30 cellular contexts compared by ENCODE assay signal in the genomic region with DNA sequence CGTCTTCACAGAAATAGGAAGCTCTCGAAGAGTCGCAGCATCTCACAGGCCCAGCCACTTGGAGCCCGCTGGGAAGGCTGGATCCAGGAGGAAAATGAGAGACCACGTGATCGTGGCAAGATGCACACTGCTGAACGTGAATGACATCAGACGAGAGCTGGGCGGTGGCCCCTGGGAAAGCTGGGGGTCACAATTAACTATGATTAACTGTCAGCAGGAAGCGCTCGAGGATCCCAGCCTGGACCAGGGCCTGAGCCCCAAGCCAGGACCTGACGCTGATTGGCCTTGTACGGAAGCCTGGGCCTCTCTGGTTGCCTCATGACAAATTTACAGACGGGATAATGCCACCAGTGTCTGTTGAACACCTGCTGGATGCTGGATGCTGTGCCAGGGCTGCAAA.
"Had no signal": no experiment of that assay in that cellular context is flagged by ENCODE, and none has a peak within 500 bp of the region (broad histone marks: within the 10 kb centered on the region; RNA-seq: fewer than 3 reads in every experiment).

No MANE protein-coding gene starts in this region.

- H3K27me3 Mint-ChIP-seq: dendritic cell treated with granulocyte-macrophage colony-stimulating factor and Interleukin-4, amounts not matched to agents 40 ng/mL and 50 ng/mL, for 4 days had no signal

- H3K36me3 ChIP-seq: colonic mucosa, esophagus muscularis mucosa, esophagus squamous epithelium, gastrocnemius medialis, gastroesophageal sphincter, heart left ventricle, heart right ventricle had no signal

- H3K4me3 ChIP-seq: colonic mucosa, coronary artery, dorsolateral prefrontal cortex, esophagus muscularis mucosa, esophagus squamous epithelium, gastrocnemius medialis, gastroesophageal sphincter, heart left ventricle, heart right ventricle, hepatocyte had no signal

- H3K9me3 ChIP-seq: colonic mucosa, esophagus muscularis mucosa, esophagus squamous epithelium, gastrocnemius medialis, gastroesophageal sphincter, heart left ventricle, heart right ventricle had no signal

- DNase-seq: colonic mucosa; cortex of kidney; dermis blood vessel endothelial cell; dorsolateral prefrontal cortex; effector CD4-positive, alpha-beta T cell; effector CD8-positive, alpha-beta T cell; effector memory CD4-positive, alpha-beta T cell; effector memory CD8-positive, alpha-beta T cell; erythroblast; esophagus squamous epithelium; foreskin fibroblast; foreskin keratinocyte; foreskin melanocyte; gastrocnemius medialis; glutamatergic neuron; head of caudate nucleus; heart left ventricle; heart right ventricle had no signal

- H3K27ac Mint-ChIP-seq: dendritic cell treated with granulocyte-macrophage colony-stimulating factor and Interleukin-4, amounts not matched to agents 40 ng/mL and 50 ng/mL, for 4 days; effector memory CD8-positive, alpha-beta T cell; endodermal cell had no signal

- H3K9me3 Mint-ChIP-seq: dendritic cell treated with granulocyte-macrophage colony-stimulating factor and Interleukin-4, amounts not matched to agents 40 ng/mL and 50 ng/mL, for 4 days; effector memory CD8-positive, alpha-beta T cell; endodermal cell had no signal

- H3K4me3 Mint-ChIP-seq: dendritic cell treated with granulocyte-macrophage colony-stimulating factor and Interleukin-4, amounts not matched to agents 40 ng/mL and 50 ng/mL, for 4 days; effector memory CD8-positive, alpha-beta T cell; endodermal cell had no signal

- H3K4me1 Mint-ChIP-seq: endodermal cell had no signal

- H3K27ac ChIP-seq: coronary artery, dorsolateral prefrontal cortex, epithelial cell of prostate, esophagus muscularis mucosa, esophagus squamous epithelium, foreskin keratinocyte, gastrocnemius medialis, gastroesophageal sphincter, heart left ventricle, heart right ventricle, hepatocyte had no signal

- FAIRE-seq: colon, endometrium, endothelial cell of umbilical vein, frontal cortex had no signal

- ATAC-seq: effector memory CD8-positive, alpha-beta T cell; esophagus mucosa; foreskin keratinocyte; gastrocnemius medialis; gastroesophageal sphincter; heart left ventricle had no signal

- H3K4me1 ChIP-seq: colonic mucosa, esophagus muscularis mucosa, foreskin keratinocyte, gastrocnemius medialis, gastroesophageal sphincter had no signal

- H3K79me2 ChIP-seq: hepatocyte had no signal

- H3K27me3 ChIP-seq: colonic mucosa, esophagus muscularis mucosa, esophagus squamous epithelium, foreskin keratinocyte, gastrocnemius medialis, gastroesophageal sphincter, heart left ventricle, heart right ventricle, hepatocyte had no signal

- H3K4me2 ChIP-seq: hepatocyte had no signal

- H2AFZ ChIP-seq: hepatocyte had no signal
